Comparison of ENCODE assay signal across 1 cellular context in genomic region chr7:50292763-50293162, GRCh38.
TF ChIP-seq lines count a peak whose summit lies in the region.

No MANE protein-coding gene starts in this region.

TF ChIP-seq in SK-N-SH, 30 proteins besides CTCF, POLR2A, EP300 and RAD21 (continued from another document):
- TF ChIP-seq PBX3 (IDR thresholded peaks at IDR 0.05) (no peak), GABPA (IDR thresholded peaks at IDR 0.05; ENCODE audit: low read depth) (no peak), TAF1 (IDR thresholded peaks at IDR 0.05; ENCODE audit: borderline replicate concordance, low read depth, low read length) (no peak), NRF1 (IDR thresholded peaks at IDR 0.05; ENCODE audit: low read depth, low read length) (no peak)
TF ChIP-seq in SK-N-SH: peak in this region for 0.
